Comparison of ENCODE assay signal across 8 cellular contexts in genomic region chrX:48573690-48574269, GRCh38. TPM values are rescaled to one million over a fixed set of nuclear protein-coding genes. Genes with fewer than 3 reads are reported as not detected.
DNase-seq lines count a peak whose midpoint lies in the region; ATAC-seq, FAIRE-seq and TF ChIP-seq lines count a peak whose summit lies in the region.

No MANE protein-coding gene starts in this region.

- no peak for TF ChIP-seq POLR2A in A549 (IDR thresholded peaks at IDR 0.05; ENCODE audit: low read length)
- TF ChIP-seq POLR2A in adrenal gland (IDR thresholded peaks at IDR 0.05): no peak

- CTCF ChIA-PET in A549 (lab: Yijun Ruan, JAX) (no interaction called here), GM10248 (lab: Yijun Ruan, JAX) (interaction anchor here (1.6 to 1.7 kb wide), 2 partner anchors 34 to 105 kb away, joined by 3 to 4 read pairs; no protein-coding TSS in a partner anchor)

- TF ChIP-seq EP300 in A549 (IDR thresholded peaks at IDR 0.05): no peak; a peak in 1 of 5 replicates

- H3K36me3 ChIP-seq in H7 (replicated peaks; ENCODE audit: control insufficient read depth, insufficient read depth, low read length) (peaks cover 22% of the 10 kb centered on the region), NT2/D1 (ENCODE audit: insufficient read depth, insufficient read length, low read length) (peaks cover 40% of the 10 kb centered on the region), adrenal gland (replicated peaks in 1 of 2) (peaks cover 0 to 34% of the 10 kb centered on the region in 2 donors), iPS-20b (ENCODE audit: insufficient read depth, low read depth, low read length) (peaks cover 40% of the 10 kb centered on the region)

- TF ChIP-seq CTCF in A549 (IDR thresholded peaks at IDR 0.05) (no peak), adrenal gland (IDR thresholded peaks at IDR 0.05) (no peak), GM13976 (IDR thresholded peaks at IDR 0.05; ENCODE audit: borderline replicate concordance, control extremely low read depth, extremely low read depth, insufficient read depth, missing control alignments) (no peak), GM10248 (IDR thresholded peaks at IDR 0.05; ENCODE audit: control extremely low read depth, extremely low read depth, low read depth, missing control alignments) (no peak)

- H3K27me3 ChIP-seq in H7 (ENCODE audit: control insufficient read depth, insufficient read depth, low read length) (no peaks in the 10 kb centered on the region), NT2/D1 (ENCODE audit: insufficient read depth, insufficient read length) (no peaks in the 10 kb centered on the region), adrenal gland (no peaks in the 10 kb centered on the region), iPS-20b (ENCODE audit: insufficient read depth, low read length) (no peaks in the 10 kb centered on the region)

- DNase-seq in A549 (ENCODE audit: low read depth in 1 of 2, low spot score in 1 of 2) (peak in 1 of 2 experiments; percentile 22), H7 (no peak), NT2/D1 (ENCODE audit: low read depth, low spot score) (no peak), adrenal gland (peak; percentile 39 to 75 (median 49)), GM13976 (ENCODE audit: low spot score) (no peak), GM10248 (ENCODE audit: extremely low spot score) (no peak)
- peak; percentile 34 for DNase-seq in stimulated activated CD8-positive, alpha-beta memory T cell treated with anti-CD3 and anti-CD28 coated beads, Interleukin-4, amount 100 ng/mL, for 48 hours

- H3K4me3 ChIP-seq in A549: peak overlapping the region; percentile 75
- H3K4me3 ChIP-seq in H7 (ENCODE audit: insufficient read depth, low read depth, low read length): peak overlapping the region; percentile 71
- peak overlapping the region; percentile 92 for H3K4me3 ChIP-seq in NT2/D1 (ENCODE audit: insufficient read length, low read depth)
- H3K4me3 ChIP-seq in adrenal gland: peak overlapping the region in 1 of 4 donors; percentile 65
- H3K4me3 ChIP-seq in iPS-20b (ENCODE audit: low read length): peak overlapping the region; percentile 94

- peak overlapping the region; percentile 81 for H3K4me2 ChIP-seq in A549

- intact Hi-C loops in adrenal gland (cut with DNase I): no loop called here

- H3K27ac ChIP-seq in A549 (peak overlapping the region; percentile 93 to 100), adrenal gland (peak overlapping the region; percentile 89 to 99 (median 98)), iPS-20b (ENCODE audit: low read length) (peak overlapping the region; percentile 97)

- no peak for TF ChIP-seq RAD21 in A549 (conservative IDR thresholded peaks at IDR 0.05 in 1 of 2, IDR thresholded peaks at IDR 0.05 in 1 of 2)

- ATAC-seq in A549: peak in 1 of 2 experiments; percentile 56; a peak in 3 of 6 replicates

- H3K9me3 ChIP-seq in A549 (no peaks in the 10 kb centered on the region), NT2/D1 (ENCODE audit: insufficient read depth, low read length) (no peaks in the 10 kb centered on the region), adrenal gland (replicated peaks in 1 of 3) (no peaks in the 10 kb centered on the region), iPS-20b (ENCODE audit: insufficient read depth, low read depth, low read length) (no peaks in the 10 kb centered on the region)

- H3K9ac ChIP-seq in NT2/D1 (ENCODE audit: insufficient read length, low read depth) (peak overlapping the region; percentile 73), iPS-20b (ENCODE audit: low read depth, low read length) (peak overlapping the region; percentile 98; the same call in 1 of the 2 replicates)

- FAIRE-seq in A549 (lab: Jason Lieb, UNC): peak; percentile 74

- in situ Hi-C loops in GM13976 (cut with MboI; ENCODE audit: low sequenced_read_pairs, unreplicated experiment): no loop called here

- 25% methylated on average over 14 of the region's 19 CpGs for WGBS in A549 (ENCODE audit: missing lambda C conversion rate)
- 28 to 53% (median 42%) methylated on average over 18 to 19 of the region's 19 CpGs for WGBS in adrenal gland, 4 donors

- POLR2A ChIA-PET in A549 (lab: Yijun Ruan, JAX): interaction anchor here (0.6 to 1.7 kb wide), 15 partner anchors 8 to 1340 kb away, joined by 3 to 14 read pairs (median 5); partner anchors contain the start of genes EBP, HDAC6 and TBC1D25
- POLR2A ChIA-PET in GM10248 (lab: Yijun Ruan, JAX): interaction anchor here (0.7 to 1.5 kb wide), 4 partner anchors 42 to 163 kb away, joined by 3 to 4 read pairs (median 3); partner anchors contain the start of gene EBP

- H3K4me1 ChIP-seq in A549 (peaks cover 23% of the 10 kb centered on the region; the same call in 2 of the 3 replicates), NT2/D1 (ENCODE audit: insufficient read depth, insufficient read length) (peaks cover 12% of the 10 kb centered on the region), adrenal gland (replicated peaks in 1 of 2) (peaks cover 4 to 16% of the 10 kb centered on the region in 2 donors), iPS-20b (ENCODE audit: insufficient read depth, low read length) (peaks cover 7% of the 10 kb centered on the region; the same call in 1 of the 2 replicates)

TF ChIP-seq in A549, 52 proteins besides CTCF, POLR2A, EP300 and RAD21:
- no peak for TF ChIP-seq RNF2 (IDR thresholded peaks at IDR 0.05; ENCODE audit: borderline replicate concordance, low read depth)
- TF ChIP-seq ELK1 (IDR thresholded peaks at IDR 0.05; ENCODE audit: low read depth, low read length): no peak
- TF ChIP-seq JUNB (IDR thresholded peaks at IDR 0.05): no peak
- no peak for TF ChIP-seq EHMT2 (IDR thresholded peaks at IDR 0.05; ENCODE audit: low read depth)
- no peak for TF ChIP-seq ZSCAN20 (CRISPR knock-in tag; IDR thresholded peaks at IDR 0.05)

RNA-seq across cellular contexts. Expression of gene RBM3, which starts 0.5 kb away (rescaled TPM):
- polyA plus RNA-seq in A549 (2011; rRNA removed) (214 and 337 TPM in 2 replicates), A549 (2017; fragmentation: RNase III; extraction: RNeasy Plus Mini Kit Qiagen cat#74134 plus additional on column Dnase treatment) (345 to 446 TPM (median 353 TPM) in 3 replicates), adrenal gland (100 to 1,000 TPM; 170 to 234 (median 224) TPM)
- polyA plus RNA-seq in A549 (2012; cell fraction: cytosol; rRNA removed): 186 and 205 TPM in 2 replicates
- polyA plus RNA-seq in A549 (2012; cell fraction: nucleus; rRNA removed): 145 and 200 TPM in 2 replicates
- 260 and 279 TPM in 2 replicates for polyA minus RNA-seq in A549 (2011; rRNA and poly(A)+ RNA removed)
- total RNA-seq in H7 (2014; rRNA removed; shearing (Covaris generic)): 112 and 116 TPM in 2 replicates
- 100 to 1,000 TPM in 5 of 8 donors, 10 to 100 TPM in 3; 52.9 to 284 (median 119) TPM for total RNA-seq in adrenal gland

RNA-seq across cellular contexts. Expression of gene WDR13, which starts 23.5 kb away (rescaled TPM):
- polyA plus RNA-seq in A549 (2011; rRNA removed) (32.4 and 47.4 TPM in 2 replicates), A549 (2017; fragmentation: RNase III; extraction: RNeasy Plus Mini Kit Qiagen cat#74134 plus additional on column Dnase treatment) (47.1 to 57.3 TPM (median 51.9 TPM) in 3 replicates), adrenal gland (100 to 1,000 TPM in 2 of 3 donors, 10 to 100 TPM in 1; 53.5 to 677 (median 535) TPM)
- 159 and 194 TPM in 2 replicates for polyA plus RNA-seq in A549 (2012; cell fraction: cytosol; rRNA removed)
- polyA plus RNA-seq in A549 (2012; cell fraction: nucleus; rRNA removed): 477 and 479 TPM in 2 replicates
- polyA minus RNA-seq in A549 (2011; rRNA and poly(A)+ RNA removed): 34.6 and 58.3 TPM in 2 replicates
- total RNA-seq in H7 (2014; rRNA removed; shearing (Covaris generic)): 24.3 and 55.1 TPM in 2 replicates
- total RNA-seq in adrenal gland: 100 to 1,000 TPM; 126 to 232 (median 171) TPM

RNA-seq across cellular contexts. Expression of gene TBC1D25, which starts 34.3 kb away (rescaled TPM):
- 8.6 and 10.8 TPM in 2 replicates for polyA plus RNA-seq in A549 (2011; rRNA removed)
- 18.1 and 19.4 TPM in 2 replicates for polyA plus RNA-seq in A549 (2012; cell fraction: cytosol; rRNA removed)
- polyA plus RNA-seq in A549 (2012; cell fraction: nucleus; rRNA removed): 28.9 and 29.3 TPM in 2 replicates
- 8.8 to 13.0 TPM (median 11.6 TPM) in 3 replicates for polyA plus RNA-seq in A549 (2017; fragmentation: RNase III; extraction: RNeasy Plus Mini Kit Qiagen cat#74134 plus additional on column Dnase treatment)
- 14.6 and 21.8 TPM in 2 replicates for polyA minus RNA-seq in A549 (2011; rRNA and poly(A)+ RNA removed)
- 4.0 and 6.5 TPM in 2 replicates for total RNA-seq in H7 (2014; rRNA removed; shearing (Covaris generic))
- 10 to 100 TPM in 7 of 8 donors, 1 to 10 TPM in 1; 9.7 to 31.0 (median 16.7) TPM for total RNA-seq in adrenal gland
- 10 to 100 TPM in 1 of 3 donors, 1 to 10 TPM in 2; 8.9 to 12.5 (median 9.5) TPM for polyA plus RNA-seq in adrenal gland

RNA-seq across cellular contexts. Expression of gene EBP, which starts 52.2 kb away (rescaled TPM):
- polyA plus RNA-seq in A549 (2011; rRNA removed) (82.9 and 90.8 TPM in 2 replicates), A549 (2017; fragmentation: RNase III; extraction: RNeasy Plus Mini Kit Qiagen cat#74134 plus additional on column Dnase treatment) (114 to 159 TPM (median 142 TPM) in 3 replicates), adrenal gland (1,000 to 10,000 TPM in 1 of 3 donors, 100 to 1,000 TPM in 2; 119 to 1,010 (median 252) TPM)
- polyA plus RNA-seq in A549 (2012; cell fraction: cytosol; rRNA removed): 159 and 179 TPM in 2 replicates
- polyA plus RNA-seq in A549 (2012; cell fraction: nucleus; rRNA removed): 211 and 234 TPM in 2 replicates
- 179 and 201 TPM in 2 replicates for polyA minus RNA-seq in A549 (2011; rRNA and poly(A)+ RNA removed)
- 158 and 159 TPM in 2 replicates for total RNA-seq in H7 (2014; rRNA removed; shearing (Covaris generic))
- 100 to 1,000 TPM in 7 of 8 donors, 10 to 100 TPM in 1; 85.8 to 678 (median 152) TPM for total RNA-seq in adrenal gland

Comparison
In these comparisons a context has a peak if more than half of its experiments do, and no peak if none do; other contexts are left out.
1. DNase-seq: peak in adrenal gland (7 of 7) and stimulated activated CD8-positive, alpha-beta memory T cell treated with anti-CD3 and anti-CD28 coated beads, Interleukin-4, amount 100 ng/mL, for 48 hours (single experiment); none in H7 (single experiment), NT2/D1 (single experiment), GM13976 (single experiment) and GM10248 (single experiment).
2. Peak in every context shown above with its lines, with median percentiles within 50 percentile points of each other: H3K27ac ChIP-seq.